In genomic region chr1:239388578-239388977, GRCh38 we compare ENCODE assay signal across 20 cellular contexts. TPM values are rescaled to one million over a fixed set of nuclear protein-coding genes. Genes with fewer than 3 reads are reported as not detected.
A peak's percentile ranks its signal among the peaks of the same experiment; 100 is the strongest.
DNase-seq lines count a peak whose midpoint lies in the region; ATAC-seq, FAIRE-seq and TF ChIP-seq lines count a peak whose summit lies in the region.
"Had no signal": no experiment of that assay in that cellular context is flagged by ENCODE, and none has a peak within 500 bp of the region (broad histone marks: within the 10 kb centered on the region; RNA-seq: fewer than 3 reads in every experiment).

No MANE protein-coding gene starts in this region.

- H3K27me3 Mint-ChIP-seq in CD4-positive, CD25-positive, alpha-beta regulatory T cell, result peaks cover 49% of the 10 kb centered on the region
- peaks cover 59% of the 10 kb centered on the region for H3K27me3 Mint-ChIP-seq in CD8-positive, alpha-beta T cell (ENCODE audit: low read depth)
- H3K27me3 Mint-ChIP-seq in activated CD8-positive, alpha-beta memory T cell treated with anti-CD3 and anti-CD28 coated beads, Interleukin-2, amount 10 ng/mL, durations not matched to agents 7 days and 5 days, result peaks cover 62% of the 10 kb centered on the region

- no peak for ATAC-seq in CD4-positive, CD25-positive, alpha-beta regulatory T cell (ENCODE audit: low read depth in 2 of 2)
- ATAC-seq in pancreas, result peak in 2 of 4 donors; percentile 12 to 32
- ATAC-seq in GM19351 (IDR thresholded peaks at IDR 0.05; ENCODE audit: unreplicated experiment), result no peak
- no peak for ATAC-seq in CD8-positive, alpha-beta T cell
- no peak for ATAC-seq in activated CD8-positive, alpha-beta memory T cell treated with anti-CD3 and anti-CD28 coated beads, Interleukin-2, amount 10 ng/mL, durations not matched to agents 7 days and 5 days
- ATAC-seq: esophagus mucosa had no signal

- intact Hi-C loops in esophagus squamous epithelium (cut with DNase I), result no loop called here
- intact Hi-C loops in pancreas (cut with DNase I), result loop anchor here in 1 of 3 donors (10.0 kb wide), 1 partner anchor 84 kb away; no protein-coding TSS in a partner anchor
- intact Hi-C loops in CD8-positive, alpha-beta T cell (cut with DNase I, micrococcal nuclease), result no loop called here

- FAIRE-seq in pancreas (lab: Jason Lieb, UNC), result no peak
- FAIRE-seq: urothelium cell line had no signal

- H3K4me1 ChIP-seq in CD4-positive, CD25-positive, alpha-beta regulatory T cell (ENCODE audit: control insufficient read depth, insufficient read depth, low read length, poor library complexity, severe bottlenecking), result peaks cover 6% of the 10 kb centered on the region
- H3K4me1 ChIP-seq in esophagus squamous epithelium, result peaks cover 15 to 25% (median 15%) of the 10 kb centered on the region in 3 donors
- H3K4me1 ChIP-seq in pancreas, result peaks cover 0 to 14% (median 4%) of the 10 kb centered on the region in 3 donors
- peaks cover 13% of the 10 kb centered on the region for H3K4me1 ChIP-seq in CD8-positive, alpha-beta T cell (ENCODE audit: insufficient read depth, low read length)
- H3K4me1 ChIP-seq: BLaER1 treated with 17β-estradiol and CSF1 and Interleukin-3, amounts not matched to agents 10 nM and 100 nM had no signal

- TF ChIP-seq CTCF in esophagus squamous epithelium (IDR thresholded peaks at IDR 0.05), result no peak
- TF ChIP-seq CTCF in pancreas (IDR thresholded peaks at IDR 0.05), result no peak
- TF ChIP-seq CTCF in CD8-positive, alpha-beta T cell (IDR thresholded peaks at IDR 0.05), result no peak

- no peaks in the 10 kb centered on the region for H3K36me3 Mint-ChIP-seq in CD4-positive, CD25-positive, alpha-beta regulatory T cell
- no peaks in the 10 kb centered on the region for H3K36me3 Mint-ChIP-seq in CD8-positive, alpha-beta T cell
- no peaks in the 10 kb centered on the region for H3K36me3 Mint-ChIP-seq in activated CD8-positive, alpha-beta memory T cell treated with anti-CD3 and anti-CD28 coated beads, Interleukin-2, amount 10 ng/mL, durations not matched to agents 7 days and 5 days

- peak overlapping the region in 2 of 4 donors; percentile 33 to 68 for H3K4me3 Mint-ChIP-seq in CD4-positive, CD25-positive, alpha-beta regulatory T cell
- H3K4me3 Mint-ChIP-seq in CD8-positive, alpha-beta T cell, result no peak overlapping the region
- no peak overlapping the region for H3K4me3 Mint-ChIP-seq in activated CD8-positive, alpha-beta memory T cell treated with anti-CD3 and anti-CD28 coated beads, Interleukin-2, amount 10 ng/mL, durations not matched to agents 7 days and 5 days

- CTCF ChIA-PET in CD8-positive, alpha-beta T cell (lab: Charles Lee), result no interaction called here
- CTCF ChIA-PET in activated CD8-positive, alpha-beta memory T cell treated with anti-CD3 and anti-CD28 coated beads, Interleukin-2, amount 10 ng/mL, durations not matched to agents 7 days and 5 days (lab: Charles Lee), result no interaction called here

- POLR2A ChIA-PET in CD8-positive, alpha-beta T cell (lab: Charles Lee), result no interaction called here

- DNase-seq in CD4-positive, CD25-positive, alpha-beta regulatory T cell, result no peak
- DNase-seq in SW480 (ENCODE audit: low spot score) (peak; percentile 29), esophagus squamous epithelium (lab: John Stamatoyannopoulos, UW) (no peak), pancreas (no peak), SK-N-DZ (ENCODE audit: low spot score) (no peak)
- no peak for DNase-seq in CD8-positive, alpha-beta T cell
- DNase-seq in activated CD8-positive, alpha-beta memory T cell treated with anti-CD3 and anti-CD28 coated beads, Interleukin-2, amount 10 ng/mL, durations not matched to agents 7 days and 5 days, result no peak
- DNase-seq: activated CD4-positive, alpha-beta T cell treated with anti-CD3 and anti-CD28 coated beads, Interleukin-2, amount 10 ng/mL, durations not matched to agents 24 days and 14 days; activated gamma-delta T cell; amniotic stem cell; midbrain; MM.1S; NCI-H1436 treated with DMSO at 0.1 percent for 48 hours; NCI-H2171; NCI-H524 treated with DMSO at 0.1 percent for 48 hours; stimulated activated CD4-positive, alpha-beta T cell treated with anti-CD3 and anti-CD28 coated beads, Interleukin-12 subunit alpha, Interleukin-12 subunit beta, amount 100 ng/mL, for 4 hours had no signal

- H3K27ac ChIP-seq in CD4-positive, CD25-positive, alpha-beta regulatory T cell (ENCODE audit: insufficient read depth, low read length, poor library complexity, severe bottlenecking), result no peak overlapping the region
- H3K27ac ChIP-seq in esophagus squamous epithelium, result peak overlapping the region in 2 of 4 donors; percentile 38 to 85
- H3K27ac ChIP-seq in pancreas, result peak overlapping the region; percentile 94 to 96 (median 94)
- H3K27ac ChIP-seq in CD8-positive, alpha-beta T cell (ENCODE audit: low read depth, low read length), result no peak overlapping the region
- H3K27ac ChIP-seq: BLaER1 treated with 17β-estradiol and CSF1 and Interleukin-3, amounts not matched to agents 10 nM and 100 nM had no signal

- H3K4me3 ChIP-seq in CD4-positive, CD25-positive, alpha-beta regulatory T cell (ENCODE audit: low read depth, low read length), result peak overlapping the region; percentile 3
- H3K4me3 ChIP-seq in esophagus squamous epithelium (peak overlapping the region in 3 of 4 donors; percentile 45 to 74 (median 61)), pancreas (peak overlapping the region; percentile 64 to 87 (median 80))
- H3K4me3 ChIP-seq in CD8-positive, alpha-beta T cell (ENCODE audit: low read depth, low read length), result no peak overlapping the region
- H3K4me3 ChIP-seq: BLaER1 treated with 17β-estradiol and CSF1 and Interleukin-3, amounts not matched to agents 10 nM and 100 nM had no signal

- H3K9me3 ChIP-seq in CD4-positive, CD25-positive, alpha-beta regulatory T cell (ENCODE audit: control insufficient read depth in 2 of 2, low read length in 2 of 2), result no peaks in the 10 kb centered on the region
- H3K9me3 ChIP-seq in esophagus squamous epithelium (no peaks in the 10 kb centered on the region), pancreas (no peaks in the 10 kb centered on the region)
- H3K9me3 ChIP-seq in CD8-positive, alpha-beta T cell (ENCODE audit: low read length), result no peaks in the 10 kb centered on the region

- H3K9me3 Mint-ChIP-seq in CD4-positive, CD25-positive, alpha-beta regulatory T cell, result peaks cover 0 to 4% (median 0%) of the 10 kb centered on the region in 7 donors
- no peaks in the 10 kb centered on the region for H3K9me3 Mint-ChIP-seq in CD8-positive, alpha-beta T cell
- H3K9me3 Mint-ChIP-seq in activated CD8-positive, alpha-beta memory T cell treated with anti-CD3 and anti-CD28 coated beads, Interleukin-2, amount 10 ng/mL, durations not matched to agents 7 days and 5 days (ENCODE audit: low read depth), result no peaks in the 10 kb centered on the region

- 59 to 62% methylated on average over 9 of the region's 9 CpGs for WGBS in esophagus squamous epithelium, 2 donors
- 26 to 30% methylated on average over 9 of the region's 9 CpGs for WGBS in pancreas, 2 donors

- peaks cover 21% of the 10 kb centered on the region for H3K27me3 ChIP-seq in CD4-positive, CD25-positive, alpha-beta regulatory T cell (ENCODE audit: control insufficient read depth, insufficient read depth, low read length)
- H3K27me3 ChIP-seq in esophagus squamous epithelium (peaks cover 0 to 70% (median 4%) of the 10 kb centered on the region in 4 donors), pancreas (no peaks in the 10 kb centered on the region)
- peaks cover 7% of the 10 kb centered on the region for H3K27me3 ChIP-seq in CD8-positive, alpha-beta T cell (ENCODE audit: insufficient read depth, low read length)

- no peak for TF ChIP-seq POLR2A in esophagus squamous epithelium (IDR thresholded peaks at IDR 0.05)

- H3K27ac Mint-ChIP-seq in CD4-positive, CD25-positive, alpha-beta regulatory T cell, result no peak overlapping the region
- no peak overlapping the region for H3K27ac Mint-ChIP-seq in CD8-positive, alpha-beta T cell
- no peak overlapping the region for H3K27ac Mint-ChIP-seq in activated CD8-positive, alpha-beta memory T cell treated with anti-CD3 and anti-CD28 coated beads, Interleukin-2, amount 10 ng/mL, durations not matched to agents 7 days and 5 days
- H3K27ac Mint-ChIP-seq: activated CD4-positive, alpha-beta T cell treated with anti-CD3 and anti-CD28 coated beads, Interleukin-2, amount 10 ng/mL, durations not matched to agents 24 days and 14 days had no signal

- peaks cover 0 to 23% (median 8%) of the 10 kb centered on the region in 4 donors for H3K4me1 Mint-ChIP-seq in CD4-positive, CD25-positive, alpha-beta regulatory T cell
- peaks cover 22% of the 10 kb centered on the region for H3K4me1 Mint-ChIP-seq in CD8-positive, alpha-beta T cell (ENCODE audit: low read depth)
- peaks cover 21% of the 10 kb centered on the region for H3K4me1 Mint-ChIP-seq in activated CD8-positive, alpha-beta memory T cell treated with anti-CD3 and anti-CD28 coated beads, Interleukin-2, amount 10 ng/mL, durations not matched to agents 7 days and 5 days

- no peaks in the 10 kb centered on the region for H3K36me3 ChIP-seq in CD4-positive, CD25-positive, alpha-beta regulatory T cell (ENCODE audit: control insufficient read depth, insufficient read depth, low read length)
- H3K36me3 ChIP-seq in esophagus squamous epithelium (no peaks in the 10 kb centered on the region), pancreas (no peaks in the 10 kb centered on the region)
- no peaks in the 10 kb centered on the region for H3K36me3 ChIP-seq in CD8-positive, alpha-beta T cell (ENCODE audit: insufficient read depth, low read length)
- H3K36me3 ChIP-seq: BLaER1 treated with 17β-estradiol and CSF1 and Interleukin-3, amounts not matched to agents 10 nM and 100 nM had no signal

RNA-seq across cellular contexts. Expression of gene CHRM3, which starts 2.2 kb away (rescaled TPM):
- total RNA-seq in CD4-positive, CD25-positive, alpha-beta regulatory T cell, result 1.3 TPM
- 1 to 10 TPM in 1 of 4 donors, under 1 TPM in 3; 0.13 to 1.1 (median 0.33) TPM for polyA plus RNA-seq in CD4-positive, CD25-positive, alpha-beta regulatory T cell
- total RNA-seq in esophagus squamous epithelium, result 10 to 100 TPM in 1 of 4 donors, 1 to 10 TPM in 3; 1.2 to 31.1 (median 2.5) TPM
- total RNA-seq in pancreas, result 10 to 100 TPM; 21.9 to 31.8 (median 26.4) TPM
- 10 to 100 TPM in 1 of 2 donors, 1 to 10 TPM in 1; 2.2 to 10.3 TPM for polyA plus RNA-seq in pancreas
- polyA plus RNA-seq in SK-N-DZ (2014; cell fraction: cytosol; rRNA removed), result 0.63 and 1.3 TPM in 2 replicates
- 0.14 and 0.56 TPM in 2 replicates for polyA plus RNA-seq in SK-N-DZ (2014; cell fraction: nucleus; rRNA removed)
- total RNA-seq in CD8-positive, alpha-beta T cell, result not detected
- total RNA-seq in activated CD8-positive, alpha-beta memory T cell treated with anti-CD3 and anti-CD28 coated beads, Interleukin-2, amount 10 ng/mL, durations not matched to agents 7 days and 5 days, result not detected
- total RNA-seq: activated CD4-positive, alpha-beta T cell treated with anti-CD3 and anti-CD28 coated beads, Interleukin-2, amount 10 ng/mL, durations not matched to agents 24 days and 14 days had no signal

Comparison
In these comparisons a context has a peak if more than half of its experiments do, and no peak if none do; other contexts are left out.
1. H3K27ac ChIP-seq: peak in pancreas (4 of 4); none in CD4-positive, CD25-positive, alpha-beta regulatory T cell (single experiment) and CD8-positive, alpha-beta T cell (single experiment).